Comparison of ENCODE assay signal across 30 cellular contexts in genomic region chr11:102520514-102520913, GRCh38. TPM values are rescaled to one million over a fixed set of nuclear protein-coding genes. Genes with fewer than 3 reads are reported as not detected.
"Had no signal": no experiment of that assay in that cellular context is flagged by ENCODE, and none has a peak within 500 bp of the region (broad histone marks: within the 10 kb centered on the region; RNA-seq: fewer than 3 reads in every experiment).

No MANE protein-coding gene starts in this region.

- ATAC-seq: natural killer cell; psoas muscle; right cardiac atrium; sciatic nerve; stimulated activated memory B cell treated with anti-CD40 and anti-IgM and Interleukin-4, amounts not matched to agents 10 μg/mL and 1 μg/mL and 100 μg/mL, for 72 hours; stimulated activated naive CD8-positive, alpha-beta T cell treated with anti-CD3 and anti-CD28 coated beads, Interleukin-15, amount 100 ng/mL, for 72 hours; stimulated activated naive CD8-positive, alpha-beta T cell treated with anti-CD3 and anti-CD28 coated beads, Interleukin-15, Interleukin-2, amounts not matched to agents 100 U/mL and 50 U/mL, for 24 hours had no signal

- H3K79me2 ChIP-seq: parathyroid adenoma had no signal

- DNase-seq: natural killer cell; occipital lobe; ovary; psoas muscle; right cardiac atrium; spleen; stimulated activated CD4-positive, alpha-beta T cell treated with anti-CD3 and anti-CD28 coated beads, Interleukin-12 subunit alpha, Interleukin-12 subunit beta, amount 100 ng/mL, for 4 hours; stimulated activated CD4-positive, alpha-beta T cell treated with anti-CD3 and anti-CD28 coated beads, Interleukin-1b, Interleukin-23, amount 100 ng/mL, for 48 hours; stimulated activated CD4-positive, alpha-beta T cell treated with anti-CD3 and anti-CD28 coated beads, Interleukin-4, amount 100 ng/mL, for 1 hour; stimulated activated CD4-positive, alpha-beta T cell treated with anti-CD3 and anti-CD28 coated beads, Interleukin-4, amount 100 ng/mL, for 4 hours; stimulated activated CD8-positive, alpha-beta memory T cell treated with anti-CD3 and anti-CD28 coated beads, Interleukin-4, amount 100 ng/mL, for 48 hours; stimulated activated naive CD4-positive, alpha-beta T cell; stimulated activated naive CD8-positive, alpha-beta T cell treated with anti-CD3 and anti-CD28 coated beads, Interleukin-15, amount 100 ng/mL, for 72 hours; stimulated activated naive CD8-positive, alpha-beta T cell treated with anti-CD3 and anti-CD28 coated beads, Interleukin-15, Interleukin-2, amounts not matched to agents 100 U/mL and 50 U/mL, for 24 hours; substantia nigra; testis; tibial artery; transverse colon; upper lobe of left lung had no signal

- H3K27ac Mint-ChIP-seq: natural killer cell; nephron; progenitor cell of endocrine pancreas; stimulated activated memory B cell treated with anti-CD40 and anti-IgM and Interleukin-4, amounts not matched to agents 10 μg/mL and 1 μg/mL and 100 μg/mL, for 72 hours; stimulated activated naive CD8-positive, alpha-beta T cell treated with anti-CD3 and anti-CD28 coated beads, Interleukin-15, amount 100 ng/mL, for 72 hours had no signal

- H3K36me3 ChIP-seq: neural progenitor cell, ovary, spleen, suprapubic skin, tibial artery, transverse colon, upper lobe of left lung, vagina had no signal

- H3K27me3 ChIP-seq: neural progenitor cell, ovary, spleen, suprapubic skin, testis, tibial artery, transverse colon, upper lobe of left lung, vagina had no signal

- H3K4me3 ChIP-seq: neural progenitor cell, ovary, psoas muscle, skin epidermis, smooth muscle cell, spleen, suprapubic skin, testis, tibial artery, transverse colon, upper lobe of left lung, vagina had no signal

- H3K9me3 ChIP-seq: ovary, psoas muscle, spleen, suprapubic skin, testis, tibial artery, transverse colon, upper lobe of left lung, vagina had no signal

- H3K4me1 ChIP-seq: neural progenitor cell, parathyroid adenoma, psoas muscle, suprapubic skin, testis, tibial artery, transverse colon, upper lobe of left lung, vagina had no signal

- H3K36me3 Mint-ChIP-seq: natural killer cell, neural progenitor cell had no signal

- H3K9ac ChIP-seq: neural progenitor cell, parathyroid adenoma had no signal

- H2AFZ ChIP-seq: neural progenitor cell, parathyroid adenoma had no signal

- H3K4me1 Mint-ChIP-seq: nephron, neural progenitor cell had no signal

- H3K27ac ChIP-seq: neural progenitor cell, ovary, parathyroid adenoma, psoas muscle, skin epidermis, spleen, suprapubic skin, testis, tibial artery, transverse colon, upper lobe of left lung, vagina had no signal

- H3K4me2 ChIP-seq: neural progenitor cell, smooth muscle cell had no signal

- H3K4me3 Mint-ChIP-seq: natural killer cell; nephron; neural progenitor cell; stimulated activated memory B cell treated with anti-CD40 and anti-IgM and Interleukin-4, amounts not matched to agents 10 μg/mL and 1 μg/mL and 100 μg/mL, for 72 hours; stimulated activated naive CD8-positive, alpha-beta T cell treated with anti-CD3 and anti-CD28 coated beads, Interleukin-15, amount 100 ng/mL, for 72 hours had no signal

- H3K9me3 Mint-ChIP-seq: natural killer cell; nephron; neural progenitor cell; stimulated activated memory B cell treated with anti-CD40 and anti-IgM and Interleukin-4, amounts not matched to agents 10 μg/mL and 1 μg/mL and 100 μg/mL, for 72 hours; stimulated activated naive CD8-positive, alpha-beta T cell treated with anti-CD3 and anti-CD28 coated beads, Interleukin-15, amount 100 ng/mL, for 72 hours had no signal

RNA-seq across cellular contexts. Expression of gene MMP7, which starts 10.0 kb away (rescaled TPM):
- total RNA-seq: natural killer cell, progenitor cell of endocrine pancreas, psoas muscle, right cardiac atrium, sciatic nerve, transverse colon had no signal
- polyA plus RNA-seq: neural cell, right cardiac atrium had no signal
